ENCODE assay signal across 10 cellular contexts in the genomic region with DNA sequence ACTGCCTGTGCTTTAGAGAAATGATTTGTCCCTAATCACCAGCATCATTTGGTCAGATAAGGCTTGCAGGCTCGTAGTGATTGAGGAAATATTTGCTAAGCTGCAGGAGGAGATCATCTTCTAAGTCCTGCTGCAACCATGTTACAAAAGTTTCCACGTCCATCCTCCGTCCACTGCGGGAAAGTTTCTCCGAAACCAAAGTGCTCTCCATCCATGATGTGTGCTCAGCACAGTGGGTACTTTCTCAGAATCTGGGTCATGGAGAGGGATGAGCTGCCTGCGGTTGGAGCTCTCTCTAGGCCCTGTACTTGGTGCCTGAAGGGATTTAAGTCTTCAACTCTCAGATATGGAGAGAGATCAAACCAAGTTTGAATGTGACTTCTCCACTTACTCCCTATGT. TPM values are rescaled to one million over a fixed set of nuclear protein-coding genes. Genes with fewer than 3 reads are reported as not detected.
DNase-seq lines count a peak whose midpoint lies in the region; ATAC-seq, FAIRE-seq and TF ChIP-seq lines count a peak whose summit lies in the region.
"Had no signal": no experiment of that assay in that cellular context is flagged by ENCODE, and none has a peak within 500 bp of the region (broad histone marks: within the 10 kb centered on the region; RNA-seq: fewer than 3 reads in every experiment).

No MANE protein-coding gene starts in this region.

- BruUV-seq in HepG2 (replicated peaks; lab: Mats Ljungman, UMichigan), result no TSS peak

- no peak overlapping the region for H3K4me3 Mint-ChIP-seq in central memory CD8-positive, alpha-beta T cell
- no peak overlapping the region for H3K4me3 Mint-ChIP-seq in neural crest cell
- H3K4me3 Mint-ChIP-seq: IgD-negative memory B cell had no signal

- peaks cover 7% of the 10 kb centered on the region for H3K36me3 Mint-ChIP-seq in central memory CD8-positive, alpha-beta T cell (ENCODE audit: insufficient read depth)
- no peaks in the 10 kb centered on the region for H3K36me3 Mint-ChIP-seq in neural crest cell (ENCODE audit: low read depth)
- H3K36me3 Mint-ChIP-seq: IgD-negative memory B cell had no signal

- no peaks in the 10 kb centered on the region for H3K79me2 ChIP-seq in HepG2 (ENCODE audit: insufficient read depth, low read length)

- H3K4me1 ChIP-seq in liver (ENCODE audit: control insufficient read depth in 4 of 4, insufficient read depth in 4 of 4, low read length in 3 of 4) (peaks cover 0 to 3% (median 0%) of the 10 kb centered on the region in 4 donors), HepG2 (ENCODE audit: insufficient read depth, low read length) (peaks cover 48% of the 10 kb centered on the region), uterus (peaks cover 6 to 8% of the 10 kb centered on the region in 2 donors)

- H3K36me3 ChIP-seq in liver (ENCODE audit: control insufficient read depth in 4 of 4, insufficient read depth in 3 of 4, low read depth in 1 of 4, low read length in 3 of 4), result no peaks in the 10 kb centered on the region
- H3K36me3 ChIP-seq in HepG2 (replicated peaks in 1 of 2; ENCODE audit: control insufficient read depth in 1 of 2, insufficient read depth in 2 of 2, low read length in 2 of 2), result no peaks in the 10 kb centered on the region
- no peaks in the 10 kb centered on the region for H3K36me3 ChIP-seq in uterus

- TF ChIP-seq EP300 in HepG2 (IDR thresholded peaks at IDR 0.05; ENCODE audit: low read depth in 2 of 2, low read length in 2 of 2), result no peak
- TF ChIP-seq EP300 in HepG2 (CRISPR knock-in tag; IDR thresholded peaks at IDR 0.05; ENCODE audit: borderline replicate concordance), result no peak

- no peaks in the 10 kb centered on the region for H4K20me1 ChIP-seq in HepG2 (ENCODE audit: insufficient read depth, low read length)

- intact Hi-C loops in HepG2 (cut with micrococcal nuclease; ENCODE audit: unreplicated experiment), result no loop called here
- intact Hi-C loops in uterus (cut with DNase I; ENCODE audit: low total_unique reads), result no loop called here

- H3K27me3 ChIP-seq in liver (ENCODE audit: control insufficient read depth in 4 of 4, insufficient read depth in 4 of 4, low read length in 3 of 4) (no peaks in the 10 kb centered on the region), HepG2 (ENCODE audit: control insufficient read depth in 1 of 2, insufficient read depth in 2 of 2, low read length in 2 of 2) (peaks cover 0 to 9% of the 10 kb centered on the region in 2 experiments; a peak in 2 of 5 replicates), uterus (no peaks in the 10 kb centered on the region)

- TF ChIP-seq CTCF in liver (IDR thresholded peaks at IDR 0.05; ENCODE audit: low read depth, low read length, missing input control) (no peak), HepG2 (CRISPR knock-in tag; IDR thresholded peaks at IDR 0.05) (no peak), neural crest cell (conservative IDR thresholded peaks at IDR 0.05) (no peak), uterus (IDR thresholded peaks at IDR 0.05) (no peak)

- H3K4me1 Mint-ChIP-seq in central memory CD8-positive, alpha-beta T cell, result peaks cover 9% of the 10 kb centered on the region
- H3K4me1 Mint-ChIP-seq in neural crest cell, result peaks cover 11% of the 10 kb centered on the region

- 95% methylated on average over 6 of the region's 6 CpGs for WGBS in liver
- 80% methylated on average over 6 of the region's 6 CpGs for WGBS in HepG2 (ENCODE audit: low lambda C conversion rate)

- no peaks in the 10 kb centered on the region for H3K27me3 Mint-ChIP-seq in central memory CD8-positive, alpha-beta T cell
- peaks cover 7% of the 10 kb centered on the region for H3K27me3 Mint-ChIP-seq in neural crest cell (ENCODE audit: low read depth)

- peak overlapping the region; percentile 75 to 85 for H3K27ac ChIP-seq in liver (ENCODE audit: low read depth in 1 of 2, low read length in 2 of 2)
- H3K27ac ChIP-seq in HepG2 (ENCODE audit: extremely low read length, insufficient read depth, low read length), result no peak overlapping the region
- peak overlapping the region; percentile 88 to 97 for H3K27ac ChIP-seq in uterus

- FAIRE-seq in HepG2 (lab: Jason Lieb, UNC), result no peak

- POLR2A ChIA-PET in HepG2 (lab: Yijun Ruan, JAX), result no interaction called here

- H2AFZ ChIP-seq in HepG2 (ENCODE audit: low read length), result no peak overlapping the region

- CTCF ChIA-PET in HepG2 (lab: Yijun Ruan, JAX; ENCODE audit: low intra/inter-chr PET ratio, low total read pairs), result no interaction called here

- DNase-seq in HepG2 (ENCODE audit: low spot score), result no peak
- no peak for DNase-seq in central memory CD8-positive, alpha-beta T cell (ENCODE audit: low spot score in 2 of 2)
- no peak for DNase-seq in neural crest cell (ENCODE audit: low read depth, low spot score)
- no peak for DNase-seq in uterus
- DNase-seq in stimulated activated CD8-positive, alpha-beta memory T cell treated with anti-CD3 and anti-CD28 coated beads, Interleukin-4, amount 100 ng/mL, for 48 hours, result no peak
- no peak for DNase-seq in C1 segment of cervical spinal cord (lab: John Stamatoyannopoulos, UW)
- DNase-seq: cerebellar nuclear complex had no signal

- H3K4me3 ChIP-seq in liver (ENCODE audit: low read depth in 1 of 3, low read length in 3 of 3) (no peak overlapping the region), HepG2 (replicated peaks in 1 of 3; ENCODE audit: insufficient read depth in 1 of 3, low read depth in 2 of 3, low read length in 3 of 3) (no peak overlapping the region), uterus (no peak overlapping the region)

- H3K9ac ChIP-seq in liver (ENCODE audit: low read depth in 1 of 2, low read length in 2 of 2) (peak overlapping the region in 1 of 2 donors; percentile 88), HepG2 (ENCODE audit: insufficient read depth, low read depth, low read length) (no peak overlapping the region)

- in situ Hi-C loops in HepG2 (cut with HindIII; ENCODE audit: extremely low pct_ligation_motif_present, low pct_unique_long_range_greater_than_20kb), result no loop called here

- no peak overlapping the region for H3K4me2 ChIP-seq in HepG2 (ENCODE audit: low read depth, low read length)

- no peak for TF ChIP-seq POLR2A in HepG2 (IDR thresholded peaks at IDR 0.05; ENCODE audit: insufficient read depth in 1 of 2, low read depth in 2 of 2, low read length in 2 of 2)
- no peak for TF ChIP-seq POLR2A in uterus (IDR thresholded peaks at IDR 0.05)

- TF ChIP-seq RAD21 in liver (IDR thresholded peaks at IDR 0.05), result no peak
- no peak for TF ChIP-seq RAD21 in HepG2 (CRISPR knock-in tag; IDR thresholded peaks at IDR 0.05)

- peak overlapping the region; percentile 8 for H3K27ac Mint-ChIP-seq in central memory CD8-positive, alpha-beta T cell (ENCODE audit: low read depth)
- peak overlapping the region; percentile 3 for H3K27ac Mint-ChIP-seq in neural crest cell (ENCODE audit: unreplicated experiment)

- ATAC-seq in HepG2 (no peak), GM18867 (IDR thresholded peaks at IDR 0.05; ENCODE audit: unreplicated experiment) (no peak)
- ATAC-seq in central memory CD8-positive, alpha-beta T cell (replicated peaks; ENCODE audit: extremely low read depth, poor library complexity, severe bottlenecking), result no peak

- no peaks in the 10 kb centered on the region for H3K9me3 Mint-ChIP-seq in central memory CD8-positive, alpha-beta T cell
- H3K9me3 Mint-ChIP-seq in neural crest cell, result peaks cover 3% of the 10 kb centered on the region

- no peaks in the 10 kb centered on the region for H3K9me3 ChIP-seq in liver (ENCODE audit: control insufficient read depth in 4 of 4, low read length in 3 of 4)
- H3K9me3 ChIP-seq in HepG2 (ENCODE audit: low read length), result no peaks in the 10 kb centered on the region
- H3K9me3 ChIP-seq in uterus, result no peaks in the 10 kb centered on the region

TF ChIP-seq in liver, 16 proteins besides CTCF, POLR2A, EP300 and RAD21 (continues in another document):
- TF ChIP-seq GABPA (IDR thresholded peaks at IDR 0.05 in 1 of 2, conservative IDR thresholded peaks at IDR 0.05 in 1 of 2) (no peak), NR2F2 (IDR thresholded peaks at IDR 0.05) (no peak), YY1 (IDR thresholded peaks at IDR 0.05) (no peak), FOXA2 (IDR thresholded peaks at IDR 0.05) (no peak), HNF4G (IDR thresholded peaks at IDR 0.05) (no peak)

TF ChIP-seq in HepG2, 621 proteins besides CTCF, POLR2A, EP300 and RAD21 (continues in another document):
- TF ChIP-seq ZNF263 (CRISPR knock-in tag; IDR thresholded peaks at IDR 0.05) (no peak), ZNF598 (CRISPR knock-in tag; IDR thresholded peaks at IDR 0.05; ENCODE audit: borderline replicate concordance) (no peak), EHMT2 (IDR thresholded peaks at IDR 0.05; ENCODE audit: borderline replicate concordance, low read depth, low read length) (no peak), ZNF232 (CRISPR knock-in tag; IDR thresholded peaks at IDR 0.05; ENCODE audit: borderline replicate concordance) (no peak)

RNA-seq across cellular contexts. Expression of a gene that starts 39.3 kb away (rescaled TPM):
- total RNA-seq in liver (1 to 10 TPM in 1 of 2 donors, under 1 TPM in 1; 0.98 to 1.3 TPM), HepG2 (2016; rRNA removed; fragmentation: Illumina TruSeq; extraction: Trizol) (not detected in 2 replicates), neural crest cell (not detected in 2 replicates), uterus (1 to 10 TPM in 1 of 4 donors, under 1 TPM in 1, not detected in 2; 0.70 to 1.3 TPM)
- polyA plus RNA-seq in liver (1 to 10 TPM; 1.3 to 2.0 TPM), HepG2 (2011; rRNA removed) (0.03 TPM in 1 of 2 replicates, not detected in the other)
- total RNA-seq in HepG2 (2016; cell fraction: cytosol; rRNA removed; fragmentation: Illumina TruSeq; extraction: Trizol; ENCODE audit: low read depth), result not detected in 2 replicates
- total RNA-seq in HepG2 (2016; cell fraction: insoluble cytoplasmic fraction; rRNA removed; fragmentation: Illumina TruSeq; extraction: Trizol), result not detected in 2 replicates
- not detected in 2 replicates for total RNA-seq in HepG2 (2016; cell fraction: membrane; rRNA removed; fragmentation: Illumina TruSeq; extraction: Trizol)
- total RNA-seq in HepG2 (2016; cell fraction: nucleus; rRNA removed; fragmentation: Illumina TruSeq; extraction: Trizol), result not detected in 2 replicates
- polyA plus RNA-seq in HepG2 (2011; cell fraction: cytosol; rRNA removed), result 0.03 TPM in 1 of 2 replicates, not detected in the other
- not detected in 2 replicates for polyA plus RNA-seq in HepG2 (2011; cell fraction: nucleus; rRNA removed)
- polyA plus RNA-seq in HepG2 (2012), result 0.19 TPM in 1 of 2 replicates, not detected in the other
- polyA plus RNA-seq in HepG2 (2016; cell fraction: cytosol; fragmentation: Illumina TruSeq; extraction: Trizol; ENCODE audit: low read depth), result not detected in 2 replicates
- not detected in 2 replicates for polyA plus RNA-seq in HepG2 (2016; cell fraction: insoluble cytoplasmic fraction; fragmentation: Illumina TruSeq; extraction: Trizol; ENCODE audit: low read depth)
- polyA plus RNA-seq in HepG2 (2016; cell fraction: membrane; fragmentation: Illumina TruSeq; extraction: Trizol; ENCODE audit: low read depth), result not detected in 2 replicates
- polyA plus RNA-seq in HepG2 (2016; cell fraction: nucleus; fragmentation: Illumina TruSeq; extraction: Trizol; ENCODE audit: insufficient read depth, low read depth), result not detected in 2 replicates
- 0.09 and 0.10 TPM in 2 replicates for polyA minus RNA-seq in HepG2 (2011; rRNA and poly(A)+ RNA removed; ENCODE audit: low replicate concordance)
- polyA minus RNA-seq in HepG2 (2011; cell fraction: cytosol; rRNA and poly(A)+ RNA removed), result not detected in 2 replicates
- polyA minus RNA-seq in HepG2 (2011; cell fraction: nucleus; rRNA and poly(A)+ RNA removed), result not detected in 2 replicates
- polyA plus RNA-seq: IgD-negative memory B cell had no signal
